ENCODE assay signal across 22 cellular contexts in the genomic region with DNA sequence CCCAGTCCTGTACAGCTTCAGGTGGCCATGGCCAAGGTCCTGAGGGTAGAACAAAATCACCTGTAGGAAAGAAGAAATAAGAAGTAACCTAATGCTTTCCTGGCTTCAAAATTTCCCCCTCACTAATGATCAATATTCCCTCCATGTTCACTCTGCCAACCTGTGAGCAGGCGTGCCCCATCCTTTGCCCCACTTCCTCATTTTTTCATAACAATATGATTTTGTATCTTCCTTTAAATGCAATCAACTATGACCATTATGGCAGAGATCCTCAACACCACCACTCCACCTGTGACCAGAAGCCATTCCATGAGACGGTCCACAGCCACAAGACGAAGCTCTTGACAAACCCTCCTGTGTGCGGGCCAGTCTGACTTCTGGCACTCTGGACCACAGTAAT.
"Had no signal": no experiment of that assay in that cellular context is flagged by ENCODE, and none has a peak within 500 bp of the region (broad histone marks: within the 10 kb centered on the region; RNA-seq: fewer than 3 reads in every experiment).

No MANE protein-coding gene starts in this region.

- DNase-seq: colonic mucosa; dermis blood vessel endothelial cell; endodermal cell; foreskin melanocyte; head of caudate nucleus; hippocampal formation; left colon; left ventricle myocardium superior; mesendoderm; naive thymus-derived CD4-positive, alpha-beta T cell; nephron progenitor cell; spleen; stimulated activated CD4-positive, alpha-beta T cell treated with anti-CD3 and anti-CD28 coated beads, Interleukin-15, amount 100 ng/mL, for 24 hours; stimulated activated CD4-positive, alpha-beta T cell treated with anti-CD3 and anti-CD28 coated beads, Interleukin-1b, Interleukin-23, amount 100 ng/mL, for 48 hours; stimulated activated CD4-positive, alpha-beta T cell treated with anti-CD3 and anti-CD28 coated beads, Interleukin-4, amount 100 ng/mL, for 24 hours; stimulated activated naive CD4-positive, alpha-beta T cell; stomach; substantia nigra; transverse colon had no signal

- H3K9me3 Mint-ChIP-seq: endodermal cell; naive thymus-derived CD4-positive, alpha-beta T cell; nephron progenitor cell had no signal

- H3K27me3 Mint-ChIP-seq: naive thymus-derived CD4-positive, alpha-beta T cell had no signal

- ATAC-seq: left colon; left ventricle myocardium superior; naive thymus-derived CD4-positive, alpha-beta T cell; sciatic nerve had no signal

- H3K9me3 ChIP-seq: colonic mucosa, spleen, stomach, thoracic aorta, transverse colon had no signal

- H3K27ac ChIP-seq: colonic mucosa, spleen, stomach, thoracic aorta, transverse colon had no signal

- H3K27me3 ChIP-seq: colonic mucosa, spleen, stomach, transverse colon had no signal

- H3K4me1 Mint-ChIP-seq: endodermal cell; naive thymus-derived CD4-positive, alpha-beta T cell; nephron progenitor cell had no signal

- H3K4me3 ChIP-seq: colonic mucosa, lung, spleen, stomach, thoracic aorta, transverse colon had no signal

- H3K36me3 ChIP-seq: colonic mucosa had no signal

- H3K4me3 Mint-ChIP-seq: endodermal cell; naive thymus-derived CD4-positive, alpha-beta T cell; nephron progenitor cell had no signal

- H3K27ac Mint-ChIP-seq: endodermal cell, nephron progenitor cell had no signal

- H3K4me1 ChIP-seq: colonic mucosa, spleen, stomach, transverse colon had no signal
